ENCODE assay signal across 18 cellular contexts in the genomic region with DNA sequence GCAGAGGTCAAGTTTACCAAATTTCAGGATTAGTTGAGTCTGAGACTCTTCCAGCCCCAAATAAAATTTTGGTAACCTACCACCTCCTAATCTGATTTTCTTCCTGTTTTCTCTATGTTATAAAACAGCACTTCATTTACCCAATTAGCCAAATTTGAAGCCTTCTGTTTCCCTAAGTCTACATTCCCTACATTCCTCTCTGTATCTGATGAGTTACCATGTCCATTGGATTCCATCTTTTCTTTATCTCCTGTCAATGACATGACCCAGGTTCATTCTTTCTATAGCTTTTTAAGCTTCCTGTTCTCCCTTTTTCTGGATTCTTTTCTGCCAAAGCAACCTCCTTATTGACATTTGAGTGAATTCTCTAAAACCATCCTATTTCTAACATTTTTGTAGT.
DNase-seq lines count a peak whose midpoint lies in the region; FAIRE-seq and TF ChIP-seq lines count a peak whose summit lies in the region.
"Had no signal": no experiment of that assay in that cellular context is flagged by ENCODE, and none has a peak within 500 bp of the region (broad histone marks: within the 10 kb centered on the region; RNA-seq: fewer than 3 reads in every experiment).

No MANE protein-coding gene starts in this region.

- H3K9me3 Mint-ChIP-seq in H9 = no peaks in the 10 kb centered on the region
- no peaks in the 10 kb centered on the region for H3K9me3 Mint-ChIP-seq in astrocyte (ENCODE audit: unreplicated experiment)
- no peaks in the 10 kb centered on the region for H3K9me3 Mint-ChIP-seq in mesothelial cell of epicardium
- H3K9me3 Mint-ChIP-seq: CD4-positive, alpha-beta memory T cell had no signal

- H3K4me3 Mint-ChIP-seq in H9 (no peak overlapping the region), astrocyte (ENCODE audit: unreplicated experiment) (no peak overlapping the region), mesothelial cell of epicardium (no peak overlapping the region)
- H3K4me3 Mint-ChIP-seq: CD4-positive, alpha-beta memory T cell had no signal

- H3K27ac Mint-ChIP-seq in H9 (peak overlapping the region in 2 of 3 experiments; percentile 0 to 1; a peak in 1 of 7 replicates), astrocyte (ENCODE audit: unreplicated experiment) (no peak overlapping the region), mesothelial cell of epicardium (peak overlapping the region; percentile 58)

- POLR2A ChIA-PET in RWPE1 (lab: Yijun Ruan, JAX; ENCODE audit: low non-redundant PET) = no interaction called here

- no peak overlapping the region for H2AK5ac ChIP-seq in H9 (ENCODE audit: insufficient read length, low read length)

- no peak for FAIRE-seq in astrocyte (lab: Jason Lieb, UNC)

- H2BK120ac ChIP-seq in H9 (ENCODE audit: low read depth, low read length, poor library complexity, severe bottlenecking) = no peak overlapping the region

- no peak overlapping the region for H4K5ac ChIP-seq in H9 (ENCODE audit: insufficient read length, low read depth, low read length)

- no peak overlapping the region for H2BK20ac ChIP-seq in H9 (ENCODE audit: low read depth, low read length, poor library complexity, severe bottlenecking)

- no peak overlapping the region for H3K4ac ChIP-seq in H9 (ENCODE audit: low read depth, low read length)

- H3K56ac ChIP-seq in H9 (ENCODE audit: insufficient read length, low read depth, low read length) = no peak overlapping the region

- H3K27ac ChIP-seq in 22Rv1 (peak overlapping the region; percentile 39; the same call in 1 of the 2 replicates), H9 (ENCODE audit: insufficient read length, low read depth, low read length) (no peak overlapping the region), astrocyte (ENCODE audit: low read depth, low read length) (peak overlapping the region; percentile 63), RWPE1 (no peak overlapping the region)

- H2AFZ ChIP-seq in H9 (ENCODE audit: low read length) (no peak overlapping the region), astrocyte (ENCODE audit: low read depth, low read length) (no peak overlapping the region)

- H3K9ac ChIP-seq in H9 (ENCODE audit: extremely low read depth, insufficient read length, low read length) = no peak overlapping the region
- H3K9ac ChIP-seq in astrocyte (ENCODE audit: low read length) = peak overlapping the region; percentile 7

- H3K4me2 ChIP-seq in H9 (ENCODE audit: insufficient read depth, insufficient read length, low read length) (no peak overlapping the region), astrocyte (ENCODE audit: low read length) (peak overlapping the region; percentile 63)

- H3K79me1 ChIP-seq in H9 (ENCODE audit: insufficient read depth, low read depth, low read length, poor library complexity, severe bottlenecking) = no peaks in the 10 kb centered on the region

- no peak overlapping the region for H2BK5ac ChIP-seq in H9 (ENCODE audit: insufficient read length, low read length)

- no peaks in the 10 kb centered on the region for H3K23me2 ChIP-seq in H9 (ENCODE audit: insufficient read length, low read depth, low read length, poor library complexity, severe bottlenecking)

- no peak overlapping the region for H4K91ac ChIP-seq in H9 (ENCODE audit: insufficient read length, low read depth, low read length)

- no peak overlapping the region for H3K18ac ChIP-seq in H9 (ENCODE audit: insufficient read length, low read depth, low read length)

- DNase-seq in H9 (no peak), astrocyte (ENCODE audit: low read depth) (no peak), mesothelial cell of epicardium (ENCODE audit: low spot score in 2 of 2, unreplicated experiment in 2 of 2) (no peak), NCI-H2107 treated with DMSO at 0.1 percent for 48 hours (lab: John Stamatoyannopoulos, UW; ENCODE audit: unreplicated experiment) (no peak), RWPE1 (ENCODE audit: low spot score) (no peak), NCI-H1436 (lab: John Stamatoyannopoulos, UW) (no peak)
- no peak for DNase-seq in stimulated activated naive CD4-positive, alpha-beta T cell treated with Interleukin-2 at 50 U/mL for 16 hours (lab: John Stamatoyannopoulos, UW)
- DNase-seq: activated effector memory CD4-positive, alpha-beta T cell treated with Interleukin-2 at 50 U/mL for 16 hours; CD4-positive, alpha-beta memory T cell; central memory CD4-positive, alpha-beta T cell; effector CD4-positive, alpha-beta T cell; KBM-7; midbrain; NCI-H1048; stimulated activated naive CD4-positive, alpha-beta T cell; T-helper 9 cell; upper lobe of right lung had no signal

- no peak overlapping the region for H3K23ac ChIP-seq in H9 (ENCODE audit: insufficient read length, low read depth, low read length)

- H3K4me1 ChIP-seq in H9 (ENCODE audit: insufficient read depth, low read length) (no peaks in the 10 kb centered on the region), astrocyte (ENCODE audit: insufficient read depth, low read length) (peaks cover 26% of the 10 kb centered on the region)

- H3K27me3 ChIP-seq in H9 (ENCODE audit: insufficient read depth, low read length) = no peaks in the 10 kb centered on the region
- H3K27me3 ChIP-seq in astrocyte (ENCODE audit: insufficient read depth, low read length) = no peaks in the 10 kb centered on the region
- H3K27me3 ChIP-seq: upper lobe of right lung had no signal

- TF ChIP-seq CTCF in 22Rv1 (IDR thresholded peaks at IDR 0.05) (no peak), H9 (conservative IDR thresholded peaks at IDR 0.05) (no peak), astrocyte (IDR thresholded peaks at IDR 0.05; ENCODE audit: insufficient read depth, low read depth, low read length) (no peak), mesothelial cell of epicardium (IDR thresholded peaks at IDR 0.05; ENCODE audit: unreplicated experiment) (no peak), RWPE1 (conservative IDR thresholded peaks at IDR 0.05; ENCODE audit: low read depth) (no peak)

- H3K4me1 Mint-ChIP-seq in H9 = peaks cover 9 to 10% of the 10 kb centered on the region in 2 experiments
- peaks cover 24% of the 10 kb centered on the region for H3K4me1 Mint-ChIP-seq in astrocyte (ENCODE audit: low read depth, unreplicated experiment)
- H3K4me1 Mint-ChIP-seq in mesothelial cell of epicardium = peaks cover 32% of the 10 kb centered on the region

- H3K27me3 Mint-ChIP-seq in H9 (ENCODE audit: low read depth) = no peaks in the 10 kb centered on the region
- no peaks in the 10 kb centered on the region for H3K27me3 Mint-ChIP-seq in astrocyte (ENCODE audit: low read depth, unreplicated experiment)
- H3K27me3 Mint-ChIP-seq in mesothelial cell of epicardium (ENCODE audit: low read depth) = no peaks in the 10 kb centered on the region
- H3K27me3 Mint-ChIP-seq: CD4-positive, alpha-beta memory T cell had no signal

- H3K36me3 Mint-ChIP-seq in H9 (ENCODE audit: insufficient read depth in 1 of 3, low read depth in 3 of 3) (no peaks in the 10 kb centered on the region), astrocyte (ENCODE audit: low read depth, unreplicated experiment) (no peaks in the 10 kb centered on the region), mesothelial cell of epicardium (no peaks in the 10 kb centered on the region)

- no peaks in the 10 kb centered on the region for H3K9me3 ChIP-seq in H9 (ENCODE audit: control insufficient read depth, low read depth, low read length)
- H3K9me3 ChIP-seq in astrocyte (ENCODE audit: insufficient read depth, low read depth, low read length) = no peaks in the 10 kb centered on the region
- H3K9me3 ChIP-seq: upper lobe of right lung had no signal

- no peak overlapping the region for H3K4me3 ChIP-seq in astrocyte (ENCODE audit: insufficient read depth, low read depth, low read length)
- H3K4me3 ChIP-seq: upper lobe of right lung had no signal

- no peak overlapping the region for H2BK15ac ChIP-seq in H9 (ENCODE audit: low read depth, low read length)

- H3K14ac ChIP-seq in H9 (ENCODE audit: insufficient read depth, low read length) = no peak overlapping the region

- H3K79me2 ChIP-seq in H9 (ENCODE audit: insufficient read depth, low read length) = no peaks in the 10 kb centered on the region
- H3K79me2 ChIP-seq in astrocyte (ENCODE audit: insufficient read depth, low read length) = peaks cover 4% of the 10 kb centered on the region

- H3T11ph ChIP-seq in H9 (ENCODE audit: low read length) = no peak overlapping the region

- H4K8ac ChIP-seq in H9 (replicated peaks; ENCODE audit: insufficient read length, low read depth, low read length) = no peak overlapping the region

- H4K20me1 ChIP-seq in H9 (ENCODE audit: control insufficient read depth, insufficient read depth, insufficient read length) = no peaks in the 10 kb centered on the region
- H4K20me1 ChIP-seq in astrocyte (ENCODE audit: insufficient read depth, low read length) = no peaks in the 10 kb centered on the region

- H3K36me3 ChIP-seq in astrocyte (ENCODE audit: insufficient read depth, low read length) = no peaks in the 10 kb centered on the region
- H3K36me3 ChIP-seq: upper lobe of right lung had no signal

- no peak overlapping the region for H2BK12ac ChIP-seq in H9 (ENCODE audit: insufficient read length, low read depth, low read length)

- CTCF ChIA-PET in RWPE1 (lab: Yijun Ruan, JAX) = interaction anchor here (0.7 kb wide), 1 partner anchor 74 kb away, joined by 6 read pairs; no protein-coding TSS in a partner anchor

Comparison
In these comparisons a context has a peak if more than half of its experiments do, and no peak if none do; other contexts are left out.
1. H3K27ac ChIP-seq: peak in 22Rv1 (single experiment) and astrocyte (single experiment); none in H9 (single experiment) and RWPE1 (single experiment).